Comparison of ENCODE assay signal across 18 cellular contexts in genomic region chr12:121507245-121507644, GRCh38.
"Had no signal": no experiment of that assay in that cellular context is flagged by ENCODE, and none has a peak within 500 bp of the region (broad histone marks: within the 10 kb centered on the region; RNA-seq: fewer than 3 reads in every experiment).

No MANE protein-coding gene starts in this region.

- H3K79me2 ChIP-seq: hepatocyte had no signal

- H3K4me3 Mint-ChIP-seq: natural killer cell; neural crest cell; stimulated activated naive B cell treated with anti-CD40 and anti-IgM and Interleukin-4, amounts not matched to agents 10 μg/mL and 1 μg/mL and 100 μg/mL, for 72 hours; stimulated activated naive CD8-positive, alpha-beta T cell treated with anti-CD3 and anti-CD28 coated beads, Interleukin-15, amount 100 ng/mL, for 72 hours had no signal

- H3K27me3 Mint-ChIP-seq: stimulated activated naive B cell treated with anti-CD40 and anti-IgM and Interleukin-4, amounts not matched to agents 10 μg/mL and 1 μg/mL and 100 μg/mL, for 72 hours; stimulated activated naive CD8-positive, alpha-beta T cell treated with anti-CD3 and anti-CD28 coated beads, Interleukin-15, amount 100 ng/mL, for 72 hours had no signal

- H3K9me3 ChIP-seq: right atrium auricular region, sigmoid colon, testis, tibial nerve had no signal

- DNase-seq: cortex of kidney; effector CD8-positive, alpha-beta T cell; foreskin melanocyte; head of caudate nucleus; left colon; natural killer cell; sigmoid colon; stimulated activated CD4-positive, alpha-beta T cell treated with anti-CD3 and anti-CD28 coated beads, Interleukin-2, amount 100 ng/mL, for 24 hours; stimulated activated CD4-positive, alpha-beta T cell treated with anti-CD3 and anti-CD28 coated beads, Interleukin-4, amount 100 ng/mL, for 4 hours; stimulated activated naive B cell treated with anti-CD40 and anti-IgM and Interleukin-4, amounts not matched to agents 10 μg/mL and 1 μg/mL and 100 μg/mL, for 72 hours; stimulated activated naive CD8-positive, alpha-beta T cell treated with anti-CD3 and anti-CD28 coated beads, Interleukin-15, amount 100 ng/mL, for 72 hours; testis had no signal

- H3K9me3 Mint-ChIP-seq: natural killer cell; neural crest cell; stimulated activated naive B cell treated with anti-CD40 and anti-IgM and Interleukin-4, amounts not matched to agents 10 μg/mL and 1 μg/mL and 100 μg/mL, for 72 hours; stimulated activated naive CD8-positive, alpha-beta T cell treated with anti-CD3 and anti-CD28 coated beads, Interleukin-15, amount 100 ng/mL, for 72 hours had no signal

- H3K36me3 Mint-ChIP-seq: natural killer cell had no signal

- ATAC-seq: left colon; natural killer cell; stimulated activated naive B cell treated with anti-CD40 and anti-IgM and Interleukin-4, amounts not matched to agents 10 μg/mL and 1 μg/mL and 100 μg/mL, for 72 hours; stimulated activated naive CD8-positive, alpha-beta T cell treated with anti-CD3 and anti-CD28 coated beads, Interleukin-15, amount 100 ng/mL, for 72 hours had no signal

- H2AFZ ChIP-seq: hepatocyte had no signal

- H3K27me3 ChIP-seq: dorsolateral prefrontal cortex, hepatocyte, right atrium auricular region, sigmoid colon, testis, tibial nerve had no signal

- H3K4me1 Mint-ChIP-seq: neural crest cell had no signal

- H3K27ac Mint-ChIP-seq: natural killer cell; stimulated activated naive B cell treated with anti-CD40 and anti-IgM and Interleukin-4, amounts not matched to agents 10 μg/mL and 1 μg/mL and 100 μg/mL, for 72 hours had no signal

- H3K4me2 ChIP-seq: hepatocyte had no signal

- H3K4me3 ChIP-seq: dorsolateral prefrontal cortex, hepatocyte, right atrium auricular region, sigmoid colon, skin epidermis, testis, tibial nerve had no signal

- H3K4me1 ChIP-seq: right atrium auricular region, sigmoid colon, tibial nerve had no signal

- H3K27ac ChIP-seq: hepatocyte, right atrium auricular region, sigmoid colon, skin epidermis, testis, tibial nerve had no signal
